1 cellular context compared by ENCODE assay signal in the genomic region with DNA sequence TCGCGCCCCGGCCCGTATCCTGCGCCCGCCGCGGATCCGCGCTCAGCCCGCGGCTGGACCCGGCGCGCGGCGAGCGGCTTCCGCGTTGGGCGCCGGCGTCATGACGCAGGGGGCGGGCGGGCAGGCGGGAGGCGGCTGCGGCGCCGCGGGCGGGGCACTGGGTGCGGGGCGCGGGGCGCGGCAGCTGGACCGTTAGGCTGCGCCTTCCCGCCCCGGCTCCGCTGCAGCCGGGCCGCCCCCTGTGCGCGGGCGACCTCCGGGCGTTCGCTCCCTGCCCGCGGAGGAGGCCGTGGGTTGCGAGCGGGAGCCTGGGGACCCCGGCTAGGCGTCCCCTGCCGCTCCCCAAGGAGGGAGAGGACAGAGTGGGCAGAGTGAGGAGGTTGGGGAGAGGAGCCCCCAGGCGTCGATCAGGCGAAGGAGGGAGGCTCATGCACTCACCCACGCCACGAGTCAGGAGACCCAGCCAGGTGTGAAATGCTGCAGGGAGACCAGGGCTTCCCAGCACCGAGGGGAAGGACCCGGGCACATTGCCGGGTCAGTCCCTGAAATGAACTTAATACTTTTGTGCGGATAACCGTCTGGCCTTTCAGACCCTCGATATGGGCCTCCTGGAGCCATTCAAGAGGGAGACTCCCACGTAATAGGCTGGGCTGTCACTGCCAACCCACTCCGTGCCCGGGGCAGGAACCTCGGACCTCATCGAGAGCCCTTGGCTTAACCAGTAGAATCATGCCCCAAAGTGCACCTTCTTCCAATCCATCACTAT.
A peak's percentile ranks its signal among the peaks of the same experiment; 100 is the strongest.
TF ChIP-seq lines count a peak whose summit lies in the region.

A gene (minus strand): TSS at position 55 of the 766 bp plus-strand sequence. CDS start 252 bp downstream, outside the sequence.

TF ChIP-seq in K562, 482 proteins besides CTCF, POLR2A, EP300 and RAD21 (continued from another document and continues in another):
- TF ChIP-seq U2AF1 (optimal IDR thresholded peaks at IDR 0.05; ENCODE audit: low read depth, low read length) = no peak
- no peak for TF ChIP-seq POLR2B (IDR thresholded peaks at IDR 0.05; ENCODE audit: low read depth, partially characterized antibody)
- no peak for TF ChIP-seq SETDB1 (IDR thresholded peaks at IDR 0.05; ENCODE audit: low read length)
- TF ChIP-seq CBX5 (IDR thresholded peaks at IDR 0.05; ENCODE audit: borderline replicate concordance, low read depth) = no peak
- no peak for TF ChIP-seq GATA2 (CRISPR knock-in tag; IDR thresholded peaks at IDR 0.05)
- TF ChIP-seq, protein P1, sequence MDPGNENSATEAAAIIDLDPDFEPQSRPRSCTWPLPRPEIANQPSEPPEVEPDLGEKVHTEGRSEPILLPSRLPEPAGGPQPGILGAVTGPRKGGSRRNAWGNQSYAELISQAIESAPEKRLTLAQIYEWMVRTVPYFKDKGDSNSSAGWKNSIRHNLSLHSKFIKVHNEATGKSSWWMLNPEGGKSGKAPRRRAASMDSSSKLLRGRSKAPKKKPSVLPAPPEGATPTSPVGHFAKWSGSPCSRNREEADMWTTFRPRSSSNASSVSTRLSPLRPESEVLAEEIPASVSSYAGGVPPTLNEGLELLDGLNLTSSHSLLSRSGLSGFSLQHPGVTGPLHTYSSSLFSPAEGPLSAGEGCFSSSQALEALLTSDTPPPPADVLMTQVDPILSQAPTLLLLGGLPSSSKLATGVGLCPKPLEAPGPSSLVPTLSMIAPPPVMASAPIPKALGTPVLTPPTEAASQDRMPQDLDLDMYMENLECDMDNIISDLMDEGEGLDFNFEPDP (CRISPR knock-in tag; IDR thresholded peaks at IDR 0.05) = no peak
- TF ChIP-seq NR1H2 (CRISPR knock-in tag; IDR thresholded peaks at IDR 0.05) = 0 out of 2 replicates have a peak, but pooled peaks have one; percentile 62
- no peak for TF ChIP-seq CHD4 (IDR thresholded peaks at IDR 0.05; ENCODE audit: insufficient read depth, insufficient replicate concordance, low read depth, low read length, poor library complexity, severe bottlenecking)
- no peak for TF ChIP-seq PYGO2 (tag; IDR thresholded peaks at IDR 0.05)
- TF ChIP-seq EGR1 (conservative IDR thresholded peaks at IDR 0.05) = peak; percentile 74
- TF ChIP-seq FOXA3 (CRISPR knock-in tag; conservative IDR thresholded peaks at IDR 0.05 in 1 of 2, IDR thresholded peaks at IDR 0.05 in 1 of 2) = 0 out of 4 replicates have a peak, but pooled peaks of 1 of the 2 experiments have one; percentile 29
- no peak for TF ChIP-seq YBX1 (IDR thresholded peaks at IDR 0.05)
- TF ChIP-seq CREB1 (IDR thresholded peaks at IDR 0.05) = peak; percentile 86
- peak; percentile 59; the same call in 1 of the 2 replicates for TF ChIP-seq CREB1 (CRISPR knock-in tag; IDR thresholded peaks at IDR 0.05)
- TF ChIP-seq, protein P2, sequence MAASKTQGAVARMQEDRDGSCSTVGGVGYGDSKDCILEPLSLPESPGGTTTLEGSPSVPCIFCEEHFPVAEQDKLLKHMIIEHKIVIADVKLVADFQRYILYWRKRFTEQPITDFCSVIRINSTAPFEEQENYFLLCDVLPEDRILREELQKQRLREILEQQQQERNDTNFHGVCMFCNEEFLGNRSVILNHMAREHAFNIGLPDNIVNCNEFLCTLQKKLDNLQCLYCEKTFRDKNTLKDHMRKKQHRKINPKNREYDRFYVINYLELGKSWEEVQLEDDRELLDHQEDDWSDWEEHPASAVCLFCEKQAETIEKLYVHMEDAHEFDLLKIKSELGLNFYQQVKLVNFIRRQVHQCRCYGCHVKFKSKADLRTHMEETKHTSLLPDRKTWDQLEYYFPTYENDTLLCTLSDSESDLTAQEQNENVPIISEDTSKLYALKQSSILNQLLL (CRISPR knock-in tag; IDR thresholded peaks at IDR 0.05; ENCODE audit: borderline replicate concordance) = no peak
- no peak for TF ChIP-seq NFIX (CRISPR knock-in tag; IDR thresholded peaks at IDR 0.05; ENCODE audit: low read depth)
- TF ChIP-seq POLR2AphosphoS2 (IDR thresholded peaks at IDR 0.05; ENCODE audit: low read length) = no peak
- no peak for TF ChIP-seq FOXJ3 (CRISPR knock-in tag; IDR thresholded peaks at IDR 0.05)
- no peak for TF ChIP-seq HNRNPH1 (optimal IDR thresholded peaks at IDR 0.05; ENCODE audit: low read depth, low read length)
- TF ChIP-seq, protein P3, sequence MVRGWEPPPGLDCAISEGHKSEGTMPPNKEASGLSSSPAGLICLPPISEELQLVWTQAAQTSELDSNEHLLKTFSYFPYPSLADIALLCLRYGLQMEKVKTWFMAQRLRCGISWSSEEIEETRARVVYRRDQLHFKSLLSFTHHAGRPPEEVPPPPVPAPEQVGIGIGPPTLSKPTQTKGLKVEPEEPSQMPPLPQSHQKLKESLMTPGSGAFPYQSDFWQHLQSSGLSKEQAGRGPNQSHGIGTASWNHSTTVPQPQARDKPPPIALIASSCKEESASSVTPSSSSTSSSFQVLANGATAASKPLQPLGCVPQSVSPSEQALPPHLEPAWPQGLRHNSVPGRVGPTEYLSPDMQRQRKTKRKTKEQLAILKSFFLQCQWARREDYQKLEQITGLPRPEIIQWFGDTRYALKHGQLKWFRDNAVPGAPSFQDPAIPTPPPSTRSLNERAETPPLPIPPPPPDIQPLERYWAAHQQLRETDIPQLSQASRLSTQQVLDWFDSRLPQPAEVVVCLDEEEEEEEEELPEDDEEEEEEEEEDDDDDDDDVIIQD (CRISPR knock-in tag; IDR thresholded peaks at IDR 0.05) = no peak
- peak in 1 of 2 experiments; percentile 58; a peak in 1 of 3 replicates for TF ChIP-seq CBX3 (IDR thresholded peaks at IDR 0.05; ENCODE audit: borderline replicate concordance in 1 of 2, low read length in 2 of 2)
- no peak for TF ChIP-seq FOXM1 (IDR thresholded peaks at IDR 0.05; ENCODE audit: low read depth)
- 0 out of 2 replicates have a peak, but pooled peaks have one; percentile 60 for TF ChIP-seq FOXM1 (CRISPR knock-in tag; IDR thresholded peaks at IDR 0.05; ENCODE audit: low read depth)
- TF ChIP-seq TAF15 (IDR thresholded peaks at IDR 0.05; ENCODE audit: low read depth, low read length) = no peak
- TF ChIP-seq RFX1 (IDR thresholded peaks at IDR 0.05) = no peak
- TF ChIP-seq ZNF589 (CRISPR knock-in tag; IDR thresholded peaks at IDR 0.05; ENCODE audit: low read depth) = no peak; the same call in 1 of the 2 replicates
- TF ChIP-seq, protein P4, sequence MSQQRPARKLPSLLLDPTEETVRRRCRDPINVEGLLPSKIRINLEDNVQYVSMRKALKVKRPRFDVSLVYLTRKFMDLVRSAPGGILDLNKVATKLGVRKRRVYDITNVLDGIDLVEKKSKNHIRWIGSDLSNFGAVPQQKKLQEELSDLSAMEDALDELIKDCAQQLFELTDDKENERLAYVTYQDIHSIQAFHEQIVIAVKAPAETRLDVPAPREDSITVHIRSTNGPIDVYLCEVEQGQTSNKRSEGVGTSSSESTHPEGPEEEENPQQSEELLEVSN (IDR thresholded peaks at IDR 0.05; ENCODE audit: borderline replicate concordance in 1 of 2, extremely low read depth in 1 of 2, insufficient read depth in 1 of 2, insufficient read length in 1 of 2, low read depth in 1 of 2, low read length in 1 of 2, poor library complexity in 1 of 2, severe bottlenecking in 1 of 2) = peak; percentile 93 to 96
- peak; percentile 41; the same call in 1 of the 2 replicates for TF ChIP-seq GATAD2A (IDR thresholded peaks at IDR 0.05)
- TF ChIP-seq CCNT2 (IDR thresholded peaks at IDR 0.05; ENCODE audit: borderline replicate concordance, extremely low read depth, insufficient read length, low read depth, low read length) = peak; percentile 92
- TF ChIP-seq HDAC2 (IDR thresholded peaks at IDR 0.05) = no peak
- no peak for TF ChIP-seq RCOR1 (IDR thresholded peaks at IDR 0.05; ENCODE audit: borderline replicate concordance in 1 of 2, low read depth in 2 of 2, low read length in 2 of 2)
- no peak for TF ChIP-seq NFE2 (IDR thresholded peaks at IDR 0.05; ENCODE audit: low read depth)
- TF ChIP-seq U2AF2 (optimal IDR thresholded peaks at IDR 0.05; ENCODE audit: low read depth, low read length) = no peak
- TF ChIP-seq KDM1A (IDR thresholded peaks at IDR 0.05) = no peak
- TF ChIP-seq SIN3B (IDR thresholded peaks at IDR 0.05; ENCODE audit: low read depth) = no peak; the same call in 1 of the 2 replicates
- TF ChIP-seq, protein P5, sequence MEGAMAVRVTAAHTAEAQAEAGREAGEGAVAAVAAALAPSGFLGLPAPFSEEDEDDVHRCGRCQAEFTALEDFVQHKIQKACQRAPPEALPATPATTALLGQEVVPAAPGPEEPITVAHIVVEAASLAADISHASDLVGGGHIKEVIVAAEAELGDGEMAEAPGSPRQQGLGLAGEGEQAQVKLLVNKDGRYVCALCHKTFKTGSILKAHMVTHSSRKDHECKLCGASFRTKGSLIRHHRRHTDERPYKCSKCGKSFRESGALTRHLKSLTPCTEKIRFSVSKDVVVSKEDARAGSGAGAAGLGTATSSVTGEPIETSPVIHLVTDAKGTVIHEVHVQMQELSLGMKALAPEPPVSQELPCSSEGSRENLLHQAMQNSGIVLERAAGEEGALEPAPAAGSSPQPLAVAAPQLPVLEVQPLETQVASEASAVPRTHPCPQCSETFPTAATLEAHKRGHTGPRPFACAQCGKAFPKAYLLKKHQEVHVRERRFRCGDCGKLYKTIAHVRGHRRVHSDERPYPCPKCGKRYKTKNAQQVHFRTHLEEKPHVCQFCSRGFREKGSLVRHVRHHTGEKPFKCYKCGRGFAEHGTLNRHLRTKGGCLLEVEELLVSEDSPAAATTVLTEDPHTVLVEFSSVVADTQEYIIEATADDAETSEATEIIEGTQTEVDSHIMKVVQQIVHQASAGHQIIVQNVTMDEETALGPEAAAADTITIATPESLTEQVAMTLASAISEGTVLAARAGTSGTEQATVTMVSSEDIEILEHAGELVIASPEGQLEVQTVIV (CRISPR knock-in tag; IDR thresholded peaks at IDR 0.05; ENCODE audit: borderline replicate concordance) = no peak
- no peak for TF ChIP-seq ZNF436 (CRISPR knock-in tag; IDR thresholded peaks at IDR 0.05)
- TF ChIP-seq YY1 (IDR thresholded peaks at IDR 0.05; ENCODE audit: borderline replicate concordance in 1 of 3, control insufficient read depth in 1 of 3, extremely low read depth in 1 of 3, insufficient read depth in 3 of 3, insufficient read length in 1 of 3, insufficient replicate concordance in 2 of 3, low read depth in 1 of 3, low read length in 2 of 3) = peak in 2 of 3 experiments; percentile 22 to 28
- TF ChIP-seq ZZZ3 (IDR thresholded peaks at IDR 0.05) = no peak
- TF ChIP-seq PURB (CRISPR knock-in tag; IDR thresholded peaks at IDR 0.05; ENCODE audit: low read depth) = no peak
- TF ChIP-seq ZFX (CRISPR knock-in tag; IDR thresholded peaks at IDR 0.05) = peak; percentile 63
- TF ChIP-seq MBD2 (IDR thresholded peaks at IDR 0.05; ENCODE audit: borderline replicate concordance, low read depth) = no peak
- TF ChIP-seq SIX5 (IDR thresholded peaks at IDR 0.05; ENCODE audit: borderline replicate concordance in 1 of 2, insufficient read depth in 1 of 2, low read depth in 1 of 2, low read length in 2 of 2) = no peak
- TF ChIP-seq, protein P6, sequence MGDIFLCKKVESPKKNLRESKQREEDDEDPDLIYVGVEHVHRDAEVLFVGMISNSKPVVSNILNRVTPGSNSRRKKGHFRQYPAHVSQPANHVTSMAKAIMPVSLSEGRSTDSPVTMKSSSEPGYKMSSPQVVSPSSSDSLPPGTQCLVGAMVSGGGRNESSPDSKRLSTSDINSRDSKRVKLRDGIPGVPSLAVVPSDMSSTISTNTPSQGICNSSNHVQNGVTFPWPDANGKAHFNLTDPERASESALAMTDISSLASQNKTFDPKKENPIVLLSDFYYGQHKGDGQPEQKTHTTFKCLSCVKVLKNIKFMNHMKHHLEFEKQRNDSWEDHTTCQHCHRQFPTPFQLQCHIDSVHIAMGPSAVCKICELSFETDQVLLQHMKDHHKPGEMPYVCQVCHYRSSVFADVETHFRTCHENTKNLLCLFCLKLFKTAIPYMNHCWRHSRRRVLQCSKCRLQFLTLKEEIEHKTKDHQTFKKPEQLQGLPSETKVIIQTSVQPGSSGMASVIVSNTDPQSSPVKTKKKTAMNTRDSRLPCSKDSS (IDR thresholded peaks at IDR 0.05; ENCODE audit: low read depth, partially characterized antibody) = no peak
- TF ChIP-seq ZNF444 (CRISPR knock-in tag; IDR thresholded peaks at IDR 0.05) = no peak
- no peak for TF ChIP-seq MIER1 (IDR thresholded peaks at IDR 0.05; ENCODE audit: low read depth)
- peak; percentile 92 for TF ChIP-seq CXXC5 (CRISPR knock-in tag; IDR thresholded peaks at IDR 0.05)
- TF ChIP-seq NFATC3 (IDR thresholded peaks at IDR 0.05) = no peak
- no peak for TF ChIP-seq JUN (IDR thresholded peaks at IDR 0.05; ENCODE audit: borderline replicate concordance, low read depth, low read length)
- no peak for TF ChIP-seq JUN (CRISPR knock-in tag; IDR thresholded peaks at IDR 0.05; ENCODE audit: borderline replicate concordance)
- no peak for TF ChIP-seq SMARCC2 (IDR thresholded peaks at IDR 0.05; ENCODE audit: low read depth)
- no peak for TF ChIP-seq HIVEP1 (CRISPR knock-in tag; IDR thresholded peaks at IDR 0.05)
- peak; percentile 83; the same call in 1 of the 2 replicates for TF ChIP-seq NR3C1 (CRISPR knock-in tag; IDR thresholded peaks at IDR 0.05)
